ENCODE assay signal across 24 cellular contexts in genomic region chr2:27115485-27115884, GRCh38. TPM values are rescaled to one million over a fixed set of nuclear protein-coding genes. Genes with fewer than 3 reads are reported as not detected.
"Had no signal": no experiment of that assay in that cellular context is flagged by ENCODE, and none has a peak within 500 bp of the region (broad histone marks: within the 10 kb centered on the region; RNA-seq: fewer than 3 reads in every experiment).

No MANE protein-coding gene starts in this region.

- H3K4me2 ChIP-seq: PC-9 had no signal

- H3K36me3 ChIP-seq: brain microvascular endothelial cell had no signal

- H3K27ac Mint-ChIP-seq: activated B cell treated with CpG ODN at 0.5 μM for 24 hours; activated CD4-positive, alpha-beta memory T cell treated with anti-CD3 and anti-CD28 coated beads for 36 hours; activated CD4-positive, alpha-beta T cell treated with anti-CD3 and anti-CD28 coated beads, Interleukin-2, amount 10 ng/mL, durations not matched to agents 7 days and 5 days; activated naive CD4-positive, alpha-beta T cell treated with anti-CD3 and anti-CD28 coated beads, Interleukin-2, amount 10 ng/mL, durations not matched to agents 7 days and 5 days; activated naive CD8-positive, alpha-beta T cell treated with anti-CD3 and anti-CD28 coated beads for 36 hours; activated T-helper 2 cell treated with anti-CD3 and anti-CD28 coated beads, Interferon-gamma antibody, Interleukin-2, Interleukin-4, amounts not matched to agents 10 μg/mL and 5 μg/mL and 100 μg/mL, durations not matched to agents 14 hours and 24 hours and 36 hours; T-helper 17 cell had no signal

- H2AFZ ChIP-seq: PC-9 had no signal

- H3K36me3 Mint-ChIP-seq: activated CD4-positive, alpha-beta memory T cell treated with anti-CD3 and anti-CD28 coated beads for 36 hours; activated naive CD4-positive, alpha-beta T cell treated with anti-CD3 and anti-CD28 coated beads, Interleukin-2, amount 10 ng/mL, durations not matched to agents 7 days and 5 days had no signal

- ATAC-seq: T-helper 17 cell had no signal

- H3K9me3 Mint-ChIP-seq: activated B cell treated with CpG ODN at 0.5 μM for 24 hours; activated CD4-positive, alpha-beta memory T cell treated with anti-CD3 and anti-CD28 coated beads for 36 hours; activated CD4-positive, alpha-beta T cell treated with anti-CD3 and anti-CD28 coated beads, Interleukin-2, amount 10 ng/mL, durations not matched to agents 7 days and 5 days; activated naive CD4-positive, alpha-beta T cell treated with anti-CD3 and anti-CD28 coated beads, Interleukin-2, amount 10 ng/mL, durations not matched to agents 7 days and 5 days; activated naive CD8-positive, alpha-beta T cell treated with anti-CD3 and anti-CD28 coated beads for 36 hours; activated T-helper 2 cell treated with anti-CD3 and anti-CD28 coated beads, Interferon-gamma antibody, Interleukin-2, Interleukin-4, amounts not matched to agents 10 μg/mL and 5 μg/mL and 100 μg/mL, durations not matched to agents 14 hours and 24 hours and 36 hours had no signal

- H3K27ac ChIP-seq: brain microvascular endothelial cell, PC-9 had no signal

- H3K4me3 ChIP-seq: PC-9 had no signal

- DNase-seq: activated B cell treated with CpG ODN at 0.5 μM for 24 hours; activated CD4-positive, alpha-beta memory T cell treated with anti-CD3 and anti-CD28 coated beads for 36 hours; activated CD4-positive, alpha-beta T cell treated with anti-CD3 and anti-CD28 coated beads, Interleukin-2, amount 10 ng/mL, durations not matched to agents 7 days and 5 days; activated CD8-positive, alpha-beta memory T cell treated with anti-CD3 and anti-CD28 coated beads for 24 hours; activated gamma-delta T cell treated with Interleukin-2 at 50 U/mL for 16 hours; activated naive CD4-positive, alpha-beta T cell treated with anti-CD3 and anti-CD28 coated beads, Interleukin-2, amount 10 ng/mL, durations not matched to agents 7 days and 5 days; activated naive CD8-positive, alpha-beta T cell treated with anti-CD3 and anti-CD28 coated beads for 36 hours; activated T-cell treated with anti-CD3 and anti-CD28 coated beads, Interleukin-2, amount 50 U/mL, for 48 hours; brain microvascular endothelial cell; cerebellar nuclear complex; Kasumi-1; NCI-H1092; NCI-H1417; NCI-H1694; NCI-H2029 treated with DMSO at 0.1 percent for 48 hours; NCI-H510A treated with DMSO at 0.1 percent for 48 hours; NCI-H69; NK-92 treated with Interleukin-12 subunit alpha and Interleukin-12 subunit beta, amount 100 ng/mL, for 24 hours; PC-9; SIG-M5; T-helper 17 cell; T-helper 9 cell had no signal

- H3K4me3 Mint-ChIP-seq: activated B cell treated with CpG ODN at 0.5 μM for 24 hours; activated CD4-positive, alpha-beta memory T cell treated with anti-CD3 and anti-CD28 coated beads for 36 hours; activated CD4-positive, alpha-beta T cell treated with anti-CD3 and anti-CD28 coated beads, Interleukin-2, amount 10 ng/mL, durations not matched to agents 7 days and 5 days; activated naive CD4-positive, alpha-beta T cell treated with anti-CD3 and anti-CD28 coated beads, Interleukin-2, amount 10 ng/mL, durations not matched to agents 7 days and 5 days; activated naive CD8-positive, alpha-beta T cell treated with anti-CD3 and anti-CD28 coated beads for 36 hours; T-helper 17 cell had no signal

RNA-seq across cellular contexts. Expression of gene CGREF1, which starts 3.4 kb away (rescaled TPM):
- total RNA-seq: T-helper 17 cell had no signal

RNA-seq across cellular contexts. Expression of gene ABHD1, which starts 8.1 kb away (rescaled TPM):
- total RNA-seq: PC-9 had no signal

RNA-seq across cellular contexts. Expression of gene PRR30, which starts 23.7 kb away (rescaled TPM):
- total RNA-seq: activated B cell treated with CpG ODN at 0.5 μM for 24 hours; activated CD4-positive, alpha-beta memory T cell treated with anti-CD3 and anti-CD28 coated beads for 36 hours; activated CD4-positive, alpha-beta T cell treated with anti-CD3 and anti-CD28 coated beads, Interleukin-2, amount 10 ng/mL, durations not matched to agents 7 days and 5 days; activated naive CD8-positive, alpha-beta T cell treated with anti-CD3 and anti-CD28 coated beads for 36 hours; activated T-helper 2 cell treated with anti-CD3 and anti-CD28 coated beads, Interferon-gamma antibody, Interleukin-2, Interleukin-4, amounts not matched to agents 10 μg/mL and 5 μg/mL and 100 μg/mL, durations not matched to agents 14 hours and 24 hours and 36 hours; cardiac septum; PC-9; T-helper 17 cell had no signal
